Comparison of ENCODE assay signal across 13 cellular contexts in genomic region chr13:33520480-33520839, GRCh38.
"Had no signal": no experiment of that assay in that cellular context is flagged by ENCODE, and none has a peak within 500 bp of the region (broad histone marks: within the 10 kb centered on the region; RNA-seq: fewer than 3 reads in every experiment).

No MANE protein-coding gene starts in this region.

- ATAC-seq: activated T-helper 17 cell treated with anti-CD3 and anti-CD28 coated beads, Interleukin-2, amount 50 U/mL, for 72 hours; right cardiac atrium had no signal

- DNase-seq: activated CD4-positive, alpha-beta T cell treated with anti-CD3 and anti-CD28 coated beads for 4 hours; activated naive CD4-positive, alpha-beta T cell treated with anti-CD3 and anti-CD28 coated beads for 36 hours; endodermal cell; mucosa of descending colon; stimulated activated CD4-positive, alpha-beta T cell treated with anti-CD3 and anti-CD28 coated beads, Interleukin-2, amount 100 ng/mL, for 24 hours; stimulated activated naive CD4-positive, alpha-beta T cell; substantia nigra; T-helper 1 cell; upper lobe of left lung had no signal

- H3K9me3 ChIP-seq: mucosa of descending colon, upper lobe of left lung had no signal

- H3K4me3 ChIP-seq: mucosa of descending colon, SK-N-MC, upper lobe of left lung had no signal

- H3K27ac ChIP-seq: SK-N-MC, upper lobe of left lung, VCaP had no signal

- H3K36me3 ChIP-seq: upper lobe of left lung had no signal

- H3K4me1 ChIP-seq: upper lobe of left lung had no signal
